Comparison of ENCODE assay signal across 14 cellular contexts in the genomic region with DNA sequence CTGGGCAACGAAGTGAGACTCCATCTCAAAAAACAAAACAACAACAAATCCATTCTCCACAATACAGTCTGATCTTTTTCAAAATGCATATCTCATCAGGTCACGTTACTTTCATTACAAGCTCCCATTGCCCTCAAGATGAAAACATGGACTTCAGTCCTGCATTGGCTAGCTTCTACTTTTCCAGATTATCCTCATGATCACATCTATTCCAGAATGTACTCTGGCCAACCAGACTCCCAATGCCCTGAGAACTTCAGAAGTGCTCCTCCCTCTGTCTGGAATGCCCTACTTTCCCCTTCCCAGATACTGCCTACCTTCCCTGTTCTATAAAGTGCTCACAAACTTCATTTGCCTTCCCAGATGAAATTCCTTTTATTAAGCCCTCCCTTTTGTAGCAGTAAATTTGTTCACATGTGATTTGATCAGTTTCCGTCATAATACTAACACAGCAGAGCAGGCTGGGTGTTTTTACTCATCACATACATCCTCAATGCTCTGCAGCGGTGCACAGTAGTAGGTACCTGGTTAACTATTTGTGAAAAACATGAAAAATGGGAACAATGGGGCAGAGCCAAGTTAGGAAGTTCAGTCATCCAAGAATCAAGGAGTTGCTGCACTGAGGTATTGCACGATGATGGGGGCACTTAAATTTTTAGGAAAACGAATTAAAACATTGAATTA. TPM values are rescaled to one million over a fixed set of nuclear protein-coding genes. Genes with fewer than 3 reads are reported as not detected.
A peak's percentile ranks its signal among the peaks of the same experiment; 100 is the strongest.
DNase-seq lines count a peak whose midpoint lies in the region; FAIRE-seq and TF ChIP-seq lines count a peak whose summit lies in the region.
"Had no signal": no experiment of that assay in that cellular context is flagged by ENCODE, and none has a peak within 500 bp of the region (broad histone marks: within the 10 kb centered on the region; RNA-seq: fewer than 3 reads in every experiment).

No MANE protein-coding gene starts in this region.

- DNase-seq in ELR (ENCODE audit: low read depth) (peak; percentile 80), Karpas-422 (peak; percentile 59), iPS-NIHi11 (ENCODE audit: low spot score) (peak; percentile 21), DMS153 treated with DMSO at 0.1 percent for 48 hours (lab: John Stamatoyannopoulos, UW; ENCODE audit: unreplicated experiment) (no peak), MM.1S (no peak), NCI-H1417 treated with DMSO at 0.1 percent for 48 hours (lab: John Stamatoyannopoulos, UW) (no peak)
- DNase-seq in NK-92 treated with Interleukin-12 subunit alpha and Interleukin-12 subunit beta, amount 100 ng/mL, for 24 hours (lab: John Stamatoyannopoulos, UW): no peak
- DNase-seq: activated CD8-positive, alpha-beta memory T cell treated with anti-CD3 and anti-CD28 coated beads, Interleukin-2, amount 10 ng/mL, durations not matched to agents 7 days and 5 days; hypothalamus; NCI-H1436; NCI-H510A had no signal

- H3K27me3 ChIP-seq in Karpas-422 (ENCODE audit: low read length): no peaks in the 10 kb centered on the region
- no peaks in the 10 kb centered on the region for H3K27me3 ChIP-seq in MM.1S (replicated peaks; ENCODE audit: insufficient read depth, low read length)
- H3K27me3 ChIP-seq: BLaER1 treated with 17β-estradiol and CSF1 and Interleukin-3, amounts not matched to agents 10 nM and 100 nM had no signal

- H3K4me1 ChIP-seq in Karpas-422 (ENCODE audit: low read length) (peaks cover 17% of the 10 kb centered on the region), MM.1S (ENCODE audit: low read length) (peaks cover 8% of the 10 kb centered on the region)

- H3K9me3 ChIP-seq in Karpas-422 (ENCODE audit: low read length): no peaks in the 10 kb centered on the region
- H3K9me3 ChIP-seq in MM.1S (replicated peaks; ENCODE audit: insufficient read depth, low read length): no peaks in the 10 kb centered on the region
- H3K9me3 ChIP-seq: BLaER1 treated with 17β-estradiol and CSF1 and Interleukin-3, amounts not matched to agents 10 nM and 100 nM; HAP-1 had no signal

- H3K79me2 ChIP-seq in Karpas-422 (ENCODE audit: low read length) (peaks cover 14% of the 10 kb centered on the region), MM.1S (ENCODE audit: low read length) (peaks cover 24% of the 10 kb centered on the region)

- H3K27ac ChIP-seq in Karpas-422 (ENCODE audit: low read length) (no peak overlapping the region), MM.1S (ENCODE audit: low read length) (no peak overlapping the region)

- no peaks in the 10 kb centered on the region for H3K9me2 ChIP-seq in Karpas-422 (replicated peaks; ENCODE audit: insufficient read depth, low read length)
- H3K9me2 ChIP-seq in MM.1S (replicated peaks; ENCODE audit: insufficient read depth, low read length): no peaks in the 10 kb centered on the region

- no peak overlapping the region for H3K4me3 ChIP-seq in Karpas-422 (ENCODE audit: low read length)
- H3K4me3 ChIP-seq in MM.1S (ENCODE audit: low read length): no peak overlapping the region
- H3K4me3 ChIP-seq: BLaER1 treated with 17β-estradiol and CSF1 and Interleukin-3, amounts not matched to agents 10 nM and 100 nM; HAP-1 had no signal

- H4K20me1 ChIP-seq in Karpas-422 (ENCODE audit: insufficient read depth, low read depth, low read length) (peaks cover 32% of the 10 kb centered on the region), MM.1S (ENCODE audit: insufficient read depth, low read length) (peaks cover 23% of the 10 kb centered on the region; the same call in 1 of the 2 replicates)

- FAIRE-seq in TTC549 (lab: Jason Lieb, UNC): peak; percentile 58

- H3K4me2 ChIP-seq in Karpas-422 (ENCODE audit: low read depth, low read length, poor library complexity, severe bottlenecking) (no peak overlapping the region), MM.1S (ENCODE audit: low read depth, low read length) (no peak overlapping the region)
- H3K4me2 ChIP-seq: BLaER1 treated with 17β-estradiol and CSF1 and Interleukin-3, amounts not matched to agents 10 nM and 100 nM had no signal

- TF ChIP-seq CTCF in MM.1S (IDR thresholded peaks at IDR 0.05; ENCODE audit: low read length): no peak

- peaks cover 32% of the 10 kb centered on the region for H3K36me3 ChIP-seq in Karpas-422 (ENCODE audit: insufficient read depth, low read length)
- H3K36me3 ChIP-seq in MM.1S (replicated peaks; ENCODE audit: insufficient read depth, low read length): peaks cover 13% of the 10 kb centered on the region

- H3F3A ChIP-seq in MM.1S (ENCODE audit: insufficient read depth, low read length): peaks cover 49% of the 10 kb centered on the region

- H2AFZ ChIP-seq in Karpas-422 (ENCODE audit: low read length) (no peak overlapping the region), MM.1S (ENCODE audit: low read length) (no peak overlapping the region)

- no peak overlapping the region for H3K9ac ChIP-seq in Karpas-422 (ENCODE audit: low read length)
- no peak overlapping the region for H3K9ac ChIP-seq in MM.1S (ENCODE audit: low read length)
- H3K9ac ChIP-seq: BLaER1 treated with 17β-estradiol and CSF1 and Interleukin-3, amounts not matched to agents 10 nM and 100 nM had no signal

RNA-seq across cellular contexts. Expression of gene RPL22L1, which starts 5.3 kb away (rescaled TPM):
- 8.4 and 43.1 TPM in 2 replicates for total RNA-seq in Karpas-422 (2014; rRNA removed; shearing (Covaris generic); ENCODE audit: low replicate concordance)

RNA-seq across cellular contexts. Expression of gene EIF5A2, which starts 43.8 kb away (rescaled TPM):
- total RNA-seq in Karpas-422 (2014; rRNA removed; shearing (Covaris generic); ENCODE audit: low replicate concordance): 7.8 and 10.5 TPM in 2 replicates

Comparison
In these comparisons a context has a peak if more than half of its experiments do, and no peak if none do; other contexts are left out.
1. DNase-seq: peak in ELR (single experiment), Karpas-422 (single experiment) and iPS-NIHi11 (single experiment); none in NK-92 treated with Interleukin-12 subunit alpha and Interleukin-12 subunit beta, amount 100 ng/mL, for 24 hours (single experiment), DMS153 treated with DMSO at 0.1 percent for 48 hours (single experiment), MM.1S (single experiment) and NCI-H1417 treated with DMSO at 0.1 percent for 48 hours (single experiment).